Comparison of ENCODE assay signal across 16 cellular contexts in genomic region chr2:100888602-100889001, GRCh38.
"Had no signal": no experiment of that assay in that cellular context is flagged by ENCODE, and none has a peak within 500 bp of the region (broad histone marks: within the 10 kb centered on the region; RNA-seq: fewer than 3 reads in every experiment).

No MANE protein-coding gene starts in this region.

- DNase-seq: activated CD4-positive, alpha-beta T cell treated with anti-CD3 and anti-CD28 coated beads, Interleukin-2, amount 50 U/mL, for 1 hour; activated CD4-positive, CD25-positive, alpha-beta regulatory T cell treated with anti-CD3 and anti-CD28 coated beads, Interleukin-2, amount 50 U/mL, for 72 hours; activated CD8-positive, alpha-beta memory T cell treated with anti-CD3 and anti-CD28 coated beads, Interleukin-2, amount 50 U/mL, for 4 hours; activated effector memory CD4-positive, alpha-beta T cell treated with Interleukin-2 at 50 U/mL for 16 hours; activated naive CD4-positive, alpha-beta T cell treated with anti-CD3 and anti-CD28 coated beads, Interleukin-2, amount 10 ng/mL, durations not matched to agents 7 days and 5 days; activated T-cell treated with anti-CD3 and anti-CD28 coated beads, Interleukin-2, amount 50 U/mL, for 48 hours; aorta; foreskin keratinocyte; left cardiac atrium; mesendoderm; naive thymus-derived CD4-positive, alpha-beta T cell; stimulated activated naive CD8-positive, alpha-beta T cell treated with anti-CD3 and anti-CD28 coated beads, Interleukin-15, Interleukin-2, amounts not matched to agents 100 U/mL and 50 U/mL, for 24 hours; trophoblast cell had no signal

- ATAC-seq: foreskin keratinocyte; naive thymus-derived CD4-positive, alpha-beta T cell; stimulated activated naive CD8-positive, alpha-beta T cell treated with anti-CD3 and anti-CD28 coated beads, Interleukin-15, Interleukin-2, amounts not matched to agents 100 U/mL and 50 U/mL, for 24 hours had no signal

- H3K4me3 ChIP-seq: coronary artery, hepatocyte, neural progenitor cell had no signal

- H3K27ac ChIP-seq: coronary artery, foreskin keratinocyte, hepatocyte, neural progenitor cell had no signal
